In the genomic region with DNA sequence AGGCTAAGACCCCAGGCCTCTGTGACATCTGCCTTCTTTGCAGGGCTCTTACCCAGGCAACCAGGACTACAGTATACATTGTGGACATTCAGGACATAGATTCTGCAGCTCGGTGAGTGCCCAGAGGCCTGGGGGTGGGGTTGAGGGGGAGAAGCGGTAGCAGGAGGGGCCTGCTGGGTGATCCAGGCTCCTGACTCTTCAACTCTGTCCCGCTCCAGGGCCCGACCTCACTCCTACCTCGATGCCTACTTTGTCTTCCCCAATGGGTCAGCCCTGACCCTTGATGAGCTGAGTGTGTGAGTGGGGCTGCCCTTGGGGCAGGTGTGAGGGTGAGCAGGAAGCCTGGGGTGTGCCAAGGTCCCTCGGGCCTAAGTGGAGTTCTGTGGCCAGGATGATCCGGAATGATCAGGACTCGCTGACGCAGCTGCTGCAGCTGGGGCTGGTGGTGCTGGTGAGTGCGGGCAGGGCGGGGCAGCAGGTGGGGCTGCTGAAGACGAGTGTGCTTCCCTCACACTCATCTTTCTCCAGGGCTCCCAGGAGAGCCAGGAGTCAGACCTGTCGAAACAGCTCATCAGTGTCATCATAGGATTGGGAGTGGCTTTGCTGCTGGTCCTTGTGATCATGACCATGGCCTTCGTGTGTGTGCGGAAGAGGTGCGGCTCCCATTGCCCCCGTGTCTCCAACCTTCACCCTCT, we compare ENCODE assay signal across 19 cellular contexts. TPM values are rescaled to one million over a fixed set of nuclear protein-coding genes. Genes with fewer than 3 reads are reported as not detected.
"Had no signal": no experiment of that assay in that cellular context is flagged by ENCODE, and none has a peak within 500 bp of the region (broad histone marks: within the 10 kb centered on the region; RNA-seq: fewer than 3 reads in every experiment).

No MANE protein-coding gene starts in this region.

- H3K4me1 ChIP-seq: body of pancreas, neural progenitor cell, pancreas, upper lobe of right lung had no signal

- H3K27ac ChIP-seq: body of pancreas, epithelial cell of prostate, hepatocyte, neural progenitor cell, pancreas, upper lobe of right lung had no signal

- H3K9ac ChIP-seq: neural progenitor cell had no signal

- DNase-seq: activated CD4-positive, CD25-positive, alpha-beta regulatory T cell; activated effector memory CD4-positive, alpha-beta T cell treated with anti-CD3 and anti-CD28 coated beads, Interleukin-2, amount 50 U/mL, for 16 hours; activated T-cell treated with anti-CD3 and anti-CD28 coated beads, Interleukin-2, amount 50 U/mL, for 1 hour; amniotic stem cell; body of pancreas; central memory CD4-positive, alpha-beta T cell; cortex of kidney; effector memory CD4-positive, alpha-beta T cell; kidney; left ventricle myocardium superior; mesendoderm; pancreas; stimulated activated CD4-positive, alpha-beta T cell treated with anti-CD3 and anti-CD28 coated beads, Interleukin-4, amount 100 ng/mL, for 24 hours; upper lobe of right lung had no signal

- H3K4me3 ChIP-seq: body of pancreas, hepatocyte, neural progenitor cell, pancreas, upper lobe of right lung had no signal

- H3K9me3 ChIP-seq: pancreas had no signal

- H3K36me3 ChIP-seq: neural progenitor cell, pancreas, upper lobe of right lung had no signal

- ATAC-seq: activated naive CD4-positive, alpha-beta T cell treated with anti-CD3 and anti-CD28 coated beads, Interleukin-2, amount 50 U/mL, for 72 hours; body of pancreas; left ventricle myocardium superior; pancreas; upper lobe of right lung had no signal

- H3K4me2 ChIP-seq: hepatocyte, neural progenitor cell had no signal

- H3K27me3 ChIP-seq: body of pancreas, hepatocyte, neural progenitor cell, pancreas, upper lobe of right lung had no signal

RNA-seq across cellular contexts. Expression of a gene that starts 40.2 kb away (rescaled TPM):
- total RNA-seq: body of pancreas, hepatocyte, kidney, left ventricle myocardium superior, upper lobe of right lung had no signal

RNA-seq across cellular contexts. Expression of a gene that starts 40.3 kb away (rescaled TPM):
- total RNA-seq: activated naive CD4-positive, alpha-beta T cell treated with anti-CD3 and anti-CD28 coated beads, Interleukin-2, amount 50 U/mL, for 72 hours; hepatocyte; kidney; left ventricle myocardium superior; temporal lobe; upper lobe of right lung had no signal
